In the genomic region with DNA sequence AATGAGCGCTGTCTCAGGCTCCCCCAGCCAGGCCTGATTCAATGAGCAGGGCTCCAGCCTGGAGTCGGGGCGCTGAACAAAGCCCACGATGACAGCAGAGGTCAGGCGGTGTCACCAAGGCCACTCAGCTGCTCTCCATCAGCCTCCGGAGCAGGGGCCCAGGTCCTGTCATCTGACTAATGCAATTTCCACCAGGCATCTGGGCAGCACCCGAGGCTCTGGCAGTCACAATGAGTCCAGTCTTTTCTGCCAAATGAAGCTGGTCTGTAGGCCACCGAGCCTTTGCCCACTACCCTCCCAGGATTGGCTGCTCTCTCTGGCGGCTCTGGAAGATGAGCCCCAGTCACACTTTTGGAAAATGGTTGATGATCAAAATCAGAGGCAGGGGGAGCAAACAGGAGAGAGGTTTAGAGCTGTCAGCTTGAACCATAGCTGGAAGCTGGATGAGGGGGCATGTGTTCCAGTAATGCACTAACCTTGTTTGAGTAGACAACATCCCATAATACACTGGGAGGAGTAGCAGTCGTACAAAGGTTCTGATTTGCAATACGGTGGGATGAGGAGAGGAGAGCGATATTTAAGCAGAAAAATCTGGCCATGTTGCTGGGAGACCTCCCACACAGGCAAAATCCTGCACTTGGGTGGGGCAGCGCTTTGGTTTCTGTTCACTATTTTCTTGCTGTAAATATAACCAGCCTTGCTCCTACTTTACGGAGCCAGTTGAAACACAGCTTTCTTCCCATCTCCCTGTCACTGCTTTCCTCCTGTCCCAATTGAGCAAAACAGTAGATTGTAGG, we compare ENCODE assay signal across 19 cellular contexts.
A peak's percentile ranks its signal among the peaks of the same experiment; 100 is the strongest.
DNase-seq lines count a peak whose midpoint lies in the region; ATAC-seq and TF ChIP-seq lines count a peak whose summit lies in the region.
"Had no signal": no experiment of that assay in that cellular context is flagged by ENCODE, and none has a peak within 500 bp of the region (broad histone marks: within the 10 kb centered on the region; RNA-seq: fewer than 3 reads in every experiment).

No MANE protein-coding gene starts in this region.

- peaks cover 25% of the 10 kb centered on the region for H3K4me1 Mint-ChIP-seq in WTC11

- no peaks in the 10 kb centered on the region; the same call in 1 of the 2 replicates for H3K27me3 Mint-ChIP-seq in WTC11 (ENCODE audit: low read depth)
- H3K27me3 Mint-ChIP-seq: activated CD4-positive, alpha-beta memory T cell treated with anti-CD3 and anti-CD28 coated beads for 36 hours had no signal

- H3K4me1 ChIP-seq in heart right ventricle: peaks cover 0 to 29% (median 13%) of the 10 kb centered on the region in 9 donors
- peaks cover 78% of the 10 kb centered on the region for H3K4me1 ChIP-seq in neuron (ENCODE audit: insufficient read depth, low read length)
- H3K4me1 ChIP-seq in osteoblast (ENCODE audit: insufficient read depth, low read length): no peaks in the 10 kb centered on the region

- H3K36me3 ChIP-seq in heart right ventricle (no peaks in the 10 kb centered on the region), neuron (ENCODE audit: insufficient read depth, low read length) (no peaks in the 10 kb centered on the region), osteoblast (ENCODE audit: insufficient read depth, low read length) (no peaks in the 10 kb centered on the region)
- H3K36me3 ChIP-seq: neutrophil, thyroid gland had no signal

- no peak overlapping the region for H3K27ac Mint-ChIP-seq in WTC11
- H3K27ac Mint-ChIP-seq: activated CD4-positive, alpha-beta memory T cell treated with anti-CD3 and anti-CD28 coated beads for 36 hours; activated naive CD4-positive, alpha-beta T cell treated with anti-CD3 and anti-CD28 coated beads for 36 hours; effector memory CD8-positive, alpha-beta T cell had no signal

- ATAC-seq in WTC11 (no peak), heart right ventricle (peak; percentile 54 to 88 (median 86))
- ATAC-seq: effector memory CD8-positive, alpha-beta T cell; K562 had no signal

- TF ChIP-seq CTCF in WTC11 (IDR thresholded peaks at IDR 0.05): no peak
- no peak for TF ChIP-seq CTCF in heart right ventricle (IDR thresholded peaks at IDR 0.05)
- TF ChIP-seq CTCF in osteoblast (IDR thresholded peaks at IDR 0.05; ENCODE audit: extremely low read depth, low read depth, low read length): no peak

- H3K36me3 Mint-ChIP-seq in WTC11: no peaks in the 10 kb centered on the region
- H3K36me3 Mint-ChIP-seq: activated CD4-positive, alpha-beta memory T cell treated with anti-CD3 and anti-CD28 coated beads for 36 hours had no signal

- CTCF ChIA-PET in WTC11 (lab: Charles Lee): interaction anchor here (0.6 to 1.1 kb wide), 3 partner anchors 24 to 113 kb away, joined by 3 read pairs; no protein-coding TSS in a partner anchor

- DNase-seq in C1 segment of cervical spinal cord (lab: John Stamatoyannopoulos, UW) (peak in 10 of 14 donors; percentile 4 to 63 (median 16)), WTC11 (ENCODE audit: low spot score) (no peak), heart right ventricle (peak; percentile 23 to 63), ureter (ENCODE audit: low spot score) (no peak), NCI-H69 (lab: John Stamatoyannopoulos, UW) (no peak), osteoblast (ENCODE audit: insufficient read length, low spot score, missing footprints) (no peak), dermis blood vessel endothelial cell (no peak)
- DNase-seq: activated CD4-positive, alpha-beta memory T cell treated with anti-CD3 and anti-CD28 coated beads for 36 hours; activated naive CD4-positive, alpha-beta T cell treated with anti-CD3 and anti-CD28 coated beads for 36 hours; cerebellar nuclear complex; COR-L47; effector memory CD8-positive, alpha-beta T cell; NCI-H2029 treated with DMSO at 0.1 percent for 48 hours; NCI-H510A; T-helper 2 cell; thyroid gland had no signal

- intact Hi-C loops in heart right ventricle (cut with DNase I): loop anchor here in 2 of 10 donors (10.0 kb wide), 1 partner anchor 181 kb away; no protein-coding TSS in a partner anchor

- peaks cover 2% of the 10 kb centered on the region for H4K20me1 ChIP-seq in osteoblast (ENCODE audit: insufficient read depth, low read length)

- H3K27me3 ChIP-seq in heart right ventricle (no peaks in the 10 kb centered on the region), neuron (ENCODE audit: insufficient read depth, low read length) (no peaks in the 10 kb centered on the region), osteoblast (ENCODE audit: insufficient read depth, low read length) (no peaks in the 10 kb centered on the region)
- H3K27me3 ChIP-seq: neutrophil, thyroid gland had no signal

- H3K79me2 ChIP-seq in osteoblast (ENCODE audit: insufficient read depth, low read length): no peaks in the 10 kb centered on the region

- H3K9me3 Mint-ChIP-seq in WTC11: no peaks in the 10 kb centered on the region
- H3K9me3 Mint-ChIP-seq: activated CD4-positive, alpha-beta memory T cell treated with anti-CD3 and anti-CD28 coated beads for 36 hours; activated naive CD4-positive, alpha-beta T cell treated with anti-CD3 and anti-CD28 coated beads for 36 hours; effector memory CD8-positive, alpha-beta T cell had no signal

- H2AFZ ChIP-seq in neuron (ENCODE audit: low read depth, low read length): no peak overlapping the region
- no peak overlapping the region for H2AFZ ChIP-seq in osteoblast (ENCODE audit: low read length)

- H3K27ac ChIP-seq in heart right ventricle: peak overlapping the region in 9 of 10 donors; percentile 39 to 78 (median 56)
- H3K27ac ChIP-seq in osteoblast (ENCODE audit: low read depth, low read length): no peak overlapping the region
- H3K27ac ChIP-seq: neutrophil, thyroid gland had no signal

- POLR2A ChIA-PET in WTC11 (lab: Charles Lee): interaction anchor here (0.6 kb wide), 1 partner anchor 174 kb away, joined by 3 read pairs; no protein-coding TSS in a partner anchor

- H3K4me2 ChIP-seq in osteoblast (ENCODE audit: insufficient read depth, low read length): no peak overlapping the region

- H3K9me3 ChIP-seq in heart right ventricle (no peaks in the 10 kb centered on the region), neuron (ENCODE audit: low read length) (no peaks in the 10 kb centered on the region), osteoblast (ENCODE audit: low read depth, low read length) (no peaks in the 10 kb centered on the region)
- H3K9me3 ChIP-seq: neutrophil, thyroid gland had no signal

- 47% methylated on average over 14 of the region's 14 CpGs for WGBS in heart right ventricle, 2 donors

- no peak overlapping the region for H3K4me3 Mint-ChIP-seq in WTC11
- H3K4me3 Mint-ChIP-seq: activated CD4-positive, alpha-beta memory T cell treated with anti-CD3 and anti-CD28 coated beads for 36 hours; activated naive CD4-positive, alpha-beta T cell treated with anti-CD3 and anti-CD28 coated beads for 36 hours; effector memory CD8-positive, alpha-beta T cell had no signal

- H3K4me3 ChIP-seq in heart right ventricle (no peak overlapping the region), neuron (ENCODE audit: low read length) (peak overlapping the region; percentile 3), osteoblast (ENCODE audit: insufficient read depth, low read length) (no peak overlapping the region)
- H3K4me3 ChIP-seq: K562, thyroid gland had no signal

TF ChIP-seq in WTC11, 78 proteins besides CTCF, POLR2A, EP300 and RAD21:
- TF ChIP-seq HMGA2 (CRISPR knock-in tag; IDR thresholded peaks at IDR 0.05): 0 out of 2 replicates have a peak, but pooled peaks have one; percentile 11
- TF ChIP-seq, protein P1, sequence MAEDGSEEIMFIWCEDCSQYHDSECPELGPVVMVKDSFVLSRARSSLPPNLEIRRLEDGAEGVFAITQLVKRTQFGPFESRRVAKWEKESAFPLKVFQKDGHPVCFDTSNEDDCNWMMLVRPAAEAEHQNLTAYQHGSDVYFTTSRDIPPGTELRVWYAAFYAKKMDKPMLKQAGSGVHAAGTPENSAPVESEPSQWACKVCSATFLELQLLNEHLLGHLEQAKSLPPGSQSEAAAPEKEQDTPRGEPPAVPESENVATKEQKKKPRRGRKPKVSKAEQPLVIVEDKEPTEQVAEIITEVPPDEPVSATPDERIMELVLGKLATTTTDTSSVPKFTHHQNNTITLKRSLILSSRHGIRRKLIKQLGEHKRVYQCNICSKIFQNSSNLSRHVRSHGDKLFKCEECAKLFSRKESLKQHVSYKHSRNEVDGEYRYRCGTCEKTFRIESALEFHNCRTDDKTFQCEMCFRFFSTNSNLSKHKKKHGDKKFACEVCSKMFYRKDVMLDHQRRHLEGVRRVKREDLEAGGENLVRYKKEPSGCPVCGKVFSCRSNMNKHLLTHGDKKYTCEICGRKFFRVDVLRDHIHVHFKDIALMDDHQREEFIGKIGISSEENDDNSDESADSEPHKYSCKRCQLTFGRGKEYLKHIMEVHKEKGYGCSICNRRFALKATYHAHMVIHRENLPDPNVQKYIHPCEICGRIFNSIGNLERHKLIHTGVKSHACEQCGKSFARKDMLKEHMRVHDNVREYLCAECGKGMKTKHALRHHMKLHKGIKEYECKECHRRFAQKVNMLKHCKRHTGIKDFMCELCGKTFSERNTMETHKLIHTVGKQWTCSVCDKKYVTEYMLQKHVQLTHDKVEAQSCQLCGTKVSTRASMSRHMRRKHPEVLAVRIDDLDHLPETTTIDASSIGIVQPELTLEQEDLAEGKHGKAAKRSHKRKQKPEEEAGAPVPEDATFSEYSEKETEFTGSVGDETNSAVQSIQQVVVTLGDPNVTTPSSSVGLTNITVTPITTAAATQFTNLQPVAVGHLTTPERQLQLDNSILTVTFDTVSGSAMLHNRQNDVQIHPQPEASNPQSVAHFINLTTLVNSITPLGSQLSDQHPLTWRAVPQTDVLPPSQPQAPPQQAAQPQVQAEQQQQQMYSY (CRISPR knock-in tag; IDR thresholded peaks at IDR 0.05): no peak

Comparison
In these comparisons a context has a peak if more than half of its experiments do, and no peak if none do; other contexts are left out.
1. DNase-seq: peak in C1 segment of cervical spinal cord (10 of 14) and heart right ventricle (2 of 2); none in WTC11 (single experiment), ureter (single experiment), NCI-H69 (single experiment), osteoblast (single experiment) and dermis blood vessel endothelial cell (single experiment).